In genomic region chr1:154453577-154454352, GRCh38 we compare ENCODE assay signal across 11 cellular contexts. TPM values are rescaled to one million over a fixed set of nuclear protein-coding genes. Genes with fewer than 3 reads are reported as not detected.
DNase-seq lines count a peak whose midpoint lies in the region; ATAC-seq and TF ChIP-seq lines count a peak whose summit lies in the region.
"Had no signal": no experiment of that assay in that cellular context is flagged by ENCODE, and none has a peak within 500 bp of the region (broad histone marks: within the 10 kb centered on the region; RNA-seq: fewer than 3 reads in every experiment).

No MANE protein-coding gene starts in this region.

- H3K4me1 ChIP-seq in left lung = peaks cover 0 to 45% of the 10 kb centered on the region in 2 donors
- no peaks in the 10 kb centered on the region for H3K4me1 ChIP-seq in ovary (ENCODE audit: insufficient read depth)

- no peaks in the 10 kb centered on the region for H3K27me3 ChIP-seq in HL-60 (ENCODE audit: insufficient read depth, poor library complexity, severe bottlenecking)
- no peaks in the 10 kb centered on the region for H3K27me3 ChIP-seq in left lung
- H3K27me3 ChIP-seq in ovary = no peaks in the 10 kb centered on the region

- TF ChIP-seq CTCF in HL-60 (IDR thresholded peaks at IDR 0.05; ENCODE audit: insufficient read depth, low read length) (no peak), MCF 10A (IDR thresholded peaks at IDR 0.05; ENCODE audit: unreplicated experiment) (no peak), left lung (IDR thresholded peaks at IDR 0.05) (no peak), ovary (IDR thresholded peaks at IDR 0.05) (no peak)

- H3K4me3 ChIP-seq in HL-60 (replicated peaks; ENCODE audit: insufficient read depth, low read length) (no peak overlapping the region), left lung (no peak overlapping the region), ovary (no peak overlapping the region)

- peak overlapping the region; percentile 8 for H3K27ac Mint-ChIP-seq in MCF 10A (ENCODE audit: low read depth, unreplicated experiment)
- H3K27ac Mint-ChIP-seq: activated naive CD8-positive, alpha-beta T cell treated with anti-CD3 and anti-CD28 coated beads, Interleukin-2, amount 10 ng/mL, durations not matched to agents 7 days and 5 days; IgD-negative memory B cell had no signal

- H3K9me3 ChIP-seq in left lung (no peaks in the 10 kb centered on the region), ovary (no peaks in the 10 kb centered on the region)

- H3K4me3 Mint-ChIP-seq in MCF 10A (ENCODE audit: unreplicated experiment) = no peak overlapping the region
- H3K4me3 Mint-ChIP-seq: activated naive CD8-positive, alpha-beta T cell treated with anti-CD3 and anti-CD28 coated beads, Interleukin-2, amount 10 ng/mL, durations not matched to agents 7 days and 5 days had no signal

- CTCF ChIA-PET in MCF 10A (lab: Yijun Ruan, JAX) = interaction anchor here (0.7 to 1.2 kb wide), 7 partner anchors 9 to 482 kb away, joined by 3 to 9 read pairs (median 3); partner anchors contain the start of gene PMVK

- peak; percentile 75 for DNase-seq in AG20443 (ENCODE audit: low spot score)
- DNase-seq in HL-60 (ENCODE audit: low read depth in 1 of 2, low spot score in 1 of 2) = peak; percentile 54 to 73
- peak; percentile 90 for DNase-seq in MCF 10A (ENCODE audit: unreplicated experiment)
- DNase-seq in left lung = no peak
- no peak for DNase-seq in ovary
- DNase-seq in stimulated activated CD4-positive, alpha-beta T cell treated with anti-CD3 and anti-CD28 coated beads, Interleukin-4, amount 100 ng/mL, for 4 hours = no peak
- no peak for DNase-seq in globus pallidus (ENCODE audit: low spot score)
- DNase-seq: activated naive CD8-positive, alpha-beta T cell treated with anti-CD3 and anti-CD28 coated beads, Interleukin-2, amount 10 ng/mL, durations not matched to agents 7 days and 5 days; SW 1271 had no signal

- no peaks in the 10 kb centered on the region for H3K9me3 Mint-ChIP-seq in MCF 10A (ENCODE audit: unreplicated experiment)
- H3K9me3 Mint-ChIP-seq: activated naive CD8-positive, alpha-beta T cell treated with anti-CD3 and anti-CD28 coated beads, Interleukin-2, amount 10 ng/mL, durations not matched to agents 7 days and 5 days; IgD-negative memory B cell had no signal

- peaks cover 20% of the 10 kb centered on the region for H3K4me1 Mint-ChIP-seq in MCF 10A (ENCODE audit: insufficient read depth, unreplicated experiment)

- peak; percentile 60 for ATAC-seq in left lung
- ATAC-seq in HG02798 (IDR thresholded peaks at IDR 0.05; ENCODE audit: poor library complexity, unreplicated experiment) = no peak

- H3K27me3 Mint-ChIP-seq in MCF 10A (ENCODE audit: insufficient read depth, unreplicated experiment) = no peaks in the 10 kb centered on the region
- H3K27me3 Mint-ChIP-seq: IgD-negative memory B cell had no signal

- TF ChIP-seq POLR2A in ovary (IDR thresholded peaks at IDR 0.05) = no peak

- peaks cover 98% of the 10 kb centered on the region for H3K36me3 Mint-ChIP-seq in MCF 10A (ENCODE audit: insufficient read depth, unreplicated experiment)

- intact Hi-C loops in MCF 10A (cut with micrococcal nuclease) (no loop called here), left lung (cut with DNase I) (no loop called here), ovary (cut with DNase I) (no loop called here)

- peak overlapping the region; percentile 38 for H3K27ac ChIP-seq in HL-60 (replicated peaks)
- peak overlapping the region in 1 of 2 donors; percentile 88 for H3K27ac ChIP-seq in left lung
- H3K27ac ChIP-seq in ovary = no peak overlapping the region

- BruUV-seq in MCF 10A (replicated peaks; lab: Mats Ljungman, UMichigan) = TSS peak; percentile 42

- 62 to 74% (median 67%) methylated on average over 5 of the region's 5 CpGs for WGBS in ovary, 3 donors

- H3K36me3 ChIP-seq in left lung (peaks cover 0 to 83% of the 10 kb centered on the region in 2 donors), ovary (no peaks in the 10 kb centered on the region)

- POLR2A ChIA-PET in MCF 10A (lab: Yijun Ruan, JAX) = interaction anchor here (0.6 to 1.6 kb wide), 8 partner anchors 10 to 671 kb away, joined by 3 to 4 read pairs (median 4); no protein-coding TSS in a partner anchor

- TF ChIP-seq EP300 in ovary (IDR thresholded peaks at IDR 0.05) = no peak

RNA-seq across cellular contexts. Expression of gene TDRD10, which starts 48.3 kb away (rescaled TPM):
- total RNA-seq in MCF 10A (2022) = not detected in 2 replicates
- 1 to 10 TPM; 3.8 to 5.0 TPM for total RNA-seq in left lung
- 1 to 10 TPM; 3.1 to 8.7 (median 5.8) TPM for total RNA-seq in ovary
- 1 to 10 TPM; 4.1 to 6.2 TPM for polyA plus RNA-seq in ovary
- total RNA-seq: activated naive CD8-positive, alpha-beta T cell treated with anti-CD3 and anti-CD28 coated beads, Interleukin-2, amount 10 ng/mL, durations not matched to agents 7 days and 5 days had no signal
- polyA plus RNA-seq: IgD-negative memory B cell had no signal

RNA-seq across cellular contexts. Expression of gene SHE, which starts 48.4 kb away (rescaled TPM):
- total RNA-seq in MCF 10A (2022) (not detected in 2 replicates), left lung (10 to 100 TPM; 17.7 to 25.3 TPM), ovary (10 to 100 TPM in 2 of 7 donors, 1 to 10 TPM in 5; 4.3 to 20.5 (median 9.0) TPM)
- polyA plus RNA-seq in ovary = 10 to 100 TPM in 1 of 2 donors, 1 to 10 TPM in 1; 6.9 to 15.4 TPM
- total RNA-seq: activated naive CD8-positive, alpha-beta T cell treated with anti-CD3 and anti-CD28 coated beads, Interleukin-2, amount 10 ng/mL, durations not matched to agents 7 days and 5 days had no signal
- polyA plus RNA-seq: IgD-negative memory B cell had no signal

RNA-seq across cellular contexts. Expression of gene IL6R, which starts 48.6 kb away (rescaled TPM):
- total RNA-seq in MCF 10A (2022) (22.8 and 41.0 TPM in 2 replicates), left lung (10 to 100 TPM; 45.0 to 65.3 TPM), ovary (10 to 100 TPM in 6 of 7 donors, 1 to 10 TPM in 1; 7.5 to 37.0 (median 12.9) TPM)
- polyA plus RNA-seq in ovary = 1 to 10 TPM; 6.5 to 9.1 TPM

Comparison
In these comparisons a context has a peak if more than half of its experiments do, and no peak if none do; other contexts are left out.
1. DNase-seq: peak in AG20443 (single experiment), HL-60 (2 of 2) and MCF 10A (single experiment); none in left lung (0 of 2), ovary (0 of 5), stimulated activated CD4-positive, alpha-beta T cell treated with anti-CD3 and anti-CD28 coated beads, Interleukin-4, amount 100 ng/mL, for 4 hours (0 of 2) and globus pallidus (single experiment).